Comparison of ENCODE assay signal across 9 cellular contexts in the genomic region with DNA sequence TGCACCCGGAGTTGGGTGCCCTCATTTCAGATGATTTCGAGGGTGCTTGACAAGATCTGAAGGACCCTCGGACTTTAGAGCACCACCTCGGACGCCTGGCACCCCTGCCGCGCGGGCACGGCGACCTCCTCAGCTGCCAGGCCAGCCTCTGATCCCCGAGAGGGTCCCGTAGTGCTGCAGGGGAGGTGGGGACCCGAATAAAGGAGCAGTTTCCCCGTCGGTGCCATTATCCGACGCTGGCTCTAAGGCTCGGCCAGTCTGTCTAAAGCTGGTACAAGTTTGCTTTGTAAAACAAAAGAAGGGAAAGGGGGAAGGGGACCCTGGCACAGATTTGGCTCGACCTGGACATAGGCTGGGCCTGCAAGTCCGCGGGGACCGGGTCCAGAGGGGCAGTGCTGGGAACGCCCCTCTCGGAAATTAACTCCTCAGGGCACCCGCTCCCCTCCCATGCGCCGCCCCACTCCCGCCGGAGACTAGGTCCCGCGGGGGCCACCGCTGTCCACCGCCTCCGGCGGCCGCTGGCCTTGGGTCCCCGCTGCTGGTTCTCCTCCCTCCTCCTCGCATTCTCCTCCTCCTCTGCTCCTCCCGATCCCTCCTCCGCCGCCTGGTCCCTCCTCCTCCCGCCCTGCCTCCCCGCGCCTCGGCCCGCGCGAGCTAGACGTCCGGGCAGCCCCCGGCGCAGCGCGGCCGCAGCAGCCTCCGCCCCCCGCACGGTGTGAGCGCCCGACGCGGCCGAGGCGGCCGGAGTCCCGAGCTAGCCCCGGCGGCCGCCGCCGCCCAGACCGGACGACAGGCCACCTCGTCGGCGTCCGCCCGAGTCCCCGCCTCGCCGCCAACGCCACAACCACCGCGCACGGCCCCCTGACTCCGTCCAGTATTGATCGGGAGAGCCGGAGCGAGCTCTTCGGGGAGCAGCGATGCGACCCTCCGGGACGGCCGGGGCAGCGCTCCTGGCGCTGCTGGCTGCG. TPM values are rescaled to one million over a fixed set of nuclear protein-coding genes. Genes with fewer than 3 reads are reported as not detected.
DNase-seq lines count a peak whose midpoint lies in the region; ATAC-seq and TF ChIP-seq lines count a peak whose summit lies in the region.
"Had no signal": no experiment of that assay in that cellular context is flagged by ENCODE, and none has a peak within 500 bp of the region (broad histone marks: within the 10 kb centered on the region; RNA-seq: fewer than 3 reads in every experiment).

A gene (plus strand): TSS at position 657 of the 968 bp plus-strand sequence. CDS start 261 bp downstream, at position 918.

- peaks cover 18% of the 10 kb centered on the region for H3K27me3 Mint-ChIP-seq in endothelial cell (ENCODE audit: unreplicated experiment)

- peaks cover 27% of the 10 kb centered on the region for H3K4me1 ChIP-seq in PC-3 (ENCODE audit: insufficient read depth, low read length)
- peaks cover 32% of the 10 kb centered on the region for H3K4me1 ChIP-seq in lower lobe of right lung

- H3K4me3 ChIP-seq in PC-3 (ENCODE audit: low read length) (peak within 1 kb of the TSS; percentile 90), lower lobe of right lung (peak within 1 kb of the TSS; percentile 83)

- peak within 1 kb of the TSS; percentile 97 for H3K9ac ChIP-seq in PC-3 (ENCODE audit: low read length)

- H3K4me2 ChIP-seq in PC-3 (ENCODE audit: low read length): peak within 1 kb of the TSS; percentile 84

- H3K9me2 ChIP-seq in PC-3 (replicated peaks; ENCODE audit: low read length): no peaks in the 10 kb centered on the region

- H3F3A ChIP-seq in PC-3 (ENCODE audit: low read length, unreplicated experiment): no peaks in the 10 kb centered on the region

- H4K20me1 ChIP-seq in PC-3 (ENCODE audit: low read length): peaks cover 27% of the 10 kb centered on the region

- H3K4me3 Mint-ChIP-seq in endothelial cell (ENCODE audit: unreplicated experiment): peak within 1 kb of the TSS; percentile 78

- H3K36me3 ChIP-seq in PC-3 (ENCODE audit: low read depth, low read length) (0 out of 2 replicates have a peak, but pooled peaks cover 9% of the 10 kb centered on the region), lower lobe of right lung (no peaks in the 10 kb centered on the region)

- H3K4me1 Mint-ChIP-seq in endothelial cell (ENCODE audit: unreplicated experiment): peaks cover 2% of the 10 kb centered on the region

- no peak within 1 kb of the TSS for H3K27ac Mint-ChIP-seq in endothelial cell (ENCODE audit: unreplicated experiment)

- CTCF ChIA-PET in PC-3 (lab: Charles Lee): interaction anchor here (0.5 to 1.1 kb wide), 3 partner anchors 8 to 72 kb away, joined by 3 to 10 read pairs (median 4); no protein-coding TSS in a partner anchor

- intact Hi-C loops in PC-3 (cut with micrococcal nuclease): loop anchor here (2.0 kb wide), 2 partner anchors 176 to 230 kb away; no protein-coding TSS in a partner anchor
- intact Hi-C loops in lower lobe of right lung (cut with DNase I): no loop called here

- no peak for TF ChIP-seq CTCF in PC-3 (conservative IDR thresholded peaks at IDR 0.05; ENCODE audit: low read depth, low read length)
- no peak for TF ChIP-seq CTCF in endothelial cell (IDR thresholded peaks at IDR 0.05; ENCODE audit: unreplicated experiment)
- TF ChIP-seq CTCF in lower lobe of right lung (IDR thresholded peaks at IDR 0.05): no peak

- no peaks in the 10 kb centered on the region for H3K36me3 Mint-ChIP-seq in endothelial cell (ENCODE audit: low read depth, unreplicated experiment)

- DNase-seq in NCI-H1694 treated with DMSO at 0.1 percent for 48 hours (lab: John Stamatoyannopoulos, UW) (peak; percentile 10), NCI-H1694 (lab: John Stamatoyannopoulos, UW) (no peak), PC-3 (peak; percentile 76), endothelial cell (ENCODE audit: low spot score) (peak; percentile 56), lower lobe of right lung (peak; percentile 86), activated gamma-delta T cell (lab: John Stamatoyannopoulos, UW) (no peak)

- no peaks in the 10 kb centered on the region for H3K9me3 ChIP-seq in PC-3 (ENCODE audit: low read length)
- no peaks in the 10 kb centered on the region for H3K9me3 ChIP-seq in lower lobe of right lung

- peak within 1 kb of the TSS; percentile 55 for H2AFZ ChIP-seq in PC-3 (ENCODE audit: low read length)

- H3K27ac ChIP-seq in PC-3 (ENCODE audit: low read length): peak within 1 kb of the TSS; percentile 69
- H3K27ac ChIP-seq in lower lobe of right lung: peak within 1 kb of the TSS; percentile 93
- H3K27ac ChIP-seq in temporal lobe (ENCODE audit: low read depth, low read length): no peak within 1 kb of the TSS

- H3K9me3 Mint-ChIP-seq in endothelial cell (ENCODE audit: unreplicated experiment): no peaks in the 10 kb centered on the region

- H3K27me3 ChIP-seq in PC-3 (ENCODE audit: low read length) (no peaks in the 10 kb centered on the region), lower lobe of right lung (ENCODE audit: low read depth) (peaks cover 8% of the 10 kb centered on the region)

- peaks cover 54% of the 10 kb centered on the region for H3K79me2 ChIP-seq in PC-3 (ENCODE audit: low read length)

- POLR2A ChIA-PET in PC-3 (lab: Charles Lee; ENCODE audit: unreplicated experiment): interaction anchor here (0.6 to 1.5 kb wide), 6 partner anchors 23 to 115 kb away, joined by 3 to 11 read pairs (median 5); no protein-coding TSS in a partner anchor

- no TSS peak for BruUV-seq in PC-3 (replicated peaks; lab: Mats Ljungman, UMichigan)

- ATAC-seq in PC-3 (peak; percentile 80), lower lobe of right lung (peak; percentile 85 to 89), HG03039 (IDR thresholded peaks at IDR 0.05; ENCODE audit: unreplicated experiment) (no peak)

RNA-seq across cellular contexts. Expression of the gene that starts here (rescaled TPM):
- total RNA-seq in PC-3 (2014; rRNA removed): 50.0 and 64.6 TPM in 2 replicates
- total RNA-seq in endothelial cell (ENCODE audit: unreplicated experiment): 5.0 TPM
- total RNA-seq in lower lobe of right lung: 62.7 TPM
- 18.4 TPM for total RNA-seq in temporal lobe
- total RNA-seq: activated CD8-positive, alpha-beta memory T cell treated with anti-CD3 and anti-CD28 coated beads for 36 hours had no signal

Comparison
In these comparisons a context has a peak if more than half of its experiments do, and no peak if none do; other contexts are left out.
1. DNase-seq: peak in NCI-H1694 treated with DMSO at 0.1 percent for 48 hours (single experiment), PC-3 (single experiment), endothelial cell (single experiment) and lower lobe of right lung (single experiment); none in NCI-H1694 (single experiment) and activated gamma-delta T cell (single experiment).